17 cellular contexts compared by ENCODE assay signal in genomic region chr11:12285811-12286222, GRCh38.
A peak's percentile ranks its signal among the peaks of the same experiment; 100 is the strongest.
DNase-seq lines count a peak whose midpoint lies in the region; ATAC-seq, FAIRE-seq and TF ChIP-seq lines count a peak whose summit lies in the region.
"Had no signal": no experiment of that assay in that cellular context is flagged by ENCODE, and none has a peak within 500 bp of the region (broad histone marks: within the 10 kb centered on the region; RNA-seq: fewer than 3 reads in every experiment).

No MANE protein-coding gene starts in this region.

- H3K9ac ChIP-seq in K562 (ENCODE audit: insufficient read depth in 1 of 2, low read depth in 2 of 2, low read length in 2 of 2): no peak overlapping the region
- H3K9ac ChIP-seq: KMS-11 had no signal

- BruUV-seq in K562 (replicated peaks; lab: Mats Ljungman, UMichigan): no TSS peak

- no peak for ATAC-seq in K562
- ATAC-seq: heart left ventricle; sciatic nerve; stimulated activated naive CD8-positive, alpha-beta T cell treated with anti-CD3 and anti-CD28 coated beads, Interleukin-15, amount 100 ng/mL, for 72 hours had no signal

- no peak overlapping the region for H3K4me2 ChIP-seq in K562 (ENCODE audit: insufficient read depth, low read length)
- H3K4me2 ChIP-seq: KMS-11 had no signal

- DNase-seq in activated CD8-positive, alpha-beta memory T cell treated with anti-CD3 and anti-CD28 coated beads, Interleukin-2, amount 50 U/mL, for 48 hours: peak; percentile 20
- no peak for DNase-seq in activated CD8-positive, alpha-beta memory T cell treated with anti-CD3 and anti-CD28 coated beads, Interleukin-2, amount 50 U/mL, for 4 hours
- DNase-seq in K562 (ENCODE audit: extremely low read depth in 1 of 4, low spot score in 3 of 4) (no peak), lung microvascular endothelial cell (ENCODE audit: low read depth in 2 of 2) (peak; percentile 46 to 61), type B pancreatic cell (ENCODE audit: extremely low spot score, unreplicated experiment) (peak; percentile 58), 8988T (no peak), HCEC 1CT (no peak), hepatic stellate cell (ENCODE audit: low spot score) (no peak)
- DNase-seq: activated naive CD4-positive, alpha-beta T cell treated with Interleukin-2 at 50 U/mL for 16 hours; heart left ventricle; NCI-H1930; NCI-H748 treated with DMSO at 0.1 percent for 48 hours; SIG-M5; stimulated activated naive CD8-positive, alpha-beta T cell treated with anti-CD3 and anti-CD28 coated beads, Interleukin-15, amount 100 ng/mL, for 72 hours had no signal

- H3K9me1 ChIP-seq in K562 (ENCODE audit: control insufficient read depth, insufficient read depth, low read length): peaks cover 4% of the 10 kb centered on the region

- no peak overlapping the region for H3K27ac ChIP-seq in K562 (ENCODE audit: extremely low read depth, low read depth, low read length)
- H3K27ac ChIP-seq: KMS-11 had no signal

- TF ChIP-seq POLR2A in K562 (conservative IDR thresholded peaks at IDR 0.05): no peak

- no peaks in the 10 kb centered on the region for H3K9me3 Mint-ChIP-seq in type B pancreatic cell
- H3K9me3 Mint-ChIP-seq: stimulated activated naive CD8-positive, alpha-beta T cell treated with anti-CD3 and anti-CD28 coated beads, Interleukin-15, amount 100 ng/mL, for 72 hours had no signal

- H3K9me3 ChIP-seq in K562 (replicated peaks; ENCODE audit: control insufficient read depth, insufficient read depth, low read depth, low read length): no peaks in the 10 kb centered on the region
- H3K9me3 ChIP-seq: heart left ventricle had no signal

- intact Hi-C loops in K562 (cut with micrococcal nuclease): loop anchor here (5.0 kb wide), 1 partner anchor 46 kb away; no protein-coding TSS in a partner anchor

- peaks cover 13 to 26% of the 10 kb centered on the region in 2 experiments; a peak in 4 of 5 replicates for H3K4me1 ChIP-seq in K562 (replicated peaks in 1 of 2; ENCODE audit: control insufficient read depth in 2 of 2, insufficient read depth in 2 of 2, low read length in 2 of 2)

- no peak for FAIRE-seq in K562 (lab: Jason Lieb, UNC)

- no peaks in the 10 kb centered on the region for H3K36me3 Mint-ChIP-seq in type B pancreatic cell

- TF ChIP-seq CTCF in K562 (IDR thresholded peaks at IDR 0.05 in 2 of 3, conservative IDR thresholded peaks at IDR 0.05 in 1 of 3; ENCODE audit: insufficient read depth in 2 of 3, low read depth in 1 of 3, low read length in 3 of 3) (no peak), type B pancreatic cell (conservative IDR thresholded peaks at IDR 0.05) (no peak)

- H3K4me3 Mint-ChIP-seq in type B pancreatic cell: no peak overlapping the region
- H3K4me3 Mint-ChIP-seq: neural crest cell; stimulated activated naive CD8-positive, alpha-beta T cell treated with anti-CD3 and anti-CD28 coated beads, Interleukin-15, amount 100 ng/mL, for 72 hours had no signal

- POLR2A ChIA-PET in K562 (lab: Yijun Ruan, JAX): no interaction called here

- peaks cover 8% of the 10 kb centered on the region for H3K27me3 Mint-ChIP-seq in type B pancreatic cell
- H3K27me3 Mint-ChIP-seq: stimulated activated naive CD8-positive, alpha-beta T cell treated with anti-CD3 and anti-CD28 coated beads, Interleukin-15, amount 100 ng/mL, for 72 hours had no signal

- no peak for TF ChIP-seq RAD21 in K562 (CRISPR knock-in tag; conservative IDR thresholded peaks at IDR 0.05 in 1 of 2, IDR thresholded peaks at IDR 0.05 in 1 of 2)

- CTCF ChIA-PET in K562 (lab: Yijun Ruan, JAX; ENCODE audit: low intra/inter-chr PET ratio): no interaction called here

- no peaks in the 10 kb centered on the region for H3K36me3 ChIP-seq in K562 (ENCODE audit: control insufficient read depth, insufficient read depth, low read length)
- H3K36me3 ChIP-seq: heart left ventricle had no signal

- H2AFZ ChIP-seq in K562 (ENCODE audit: low read depth, low read length): no peak overlapping the region

- H3K27me3 ChIP-seq in K562 (ENCODE audit: control insufficient read depth in 2 of 2, insufficient read depth in 2 of 2, low read length in 2 of 2): no peaks in the 10 kb centered on the region; a peak in 1 of 5 replicates
- H3K27me3 ChIP-seq: heart left ventricle had no signal

- no peaks in the 10 kb centered on the region for H4K20me1 ChIP-seq in K562 (replicated peaks; ENCODE audit: control insufficient read depth, insufficient read depth, low read length)

- no peaks in the 10 kb centered on the region for H3K79me2 ChIP-seq in K562 (ENCODE audit: control insufficient read depth, insufficient read depth, low read length)

- WGBS in K562 (ENCODE audit: insufficient coverage, low coverage, missing lambda C conversion rate): 40% methylated on average over 6 of the region's 6 CpGs

- no peak overlapping the region for H3K4me3 ChIP-seq in K562
- H3K4me3 ChIP-seq: heart left ventricle had no signal

- TF ChIP-seq EP300 in K562 (IDR thresholded peaks at IDR 0.05; ENCODE audit: low read length): no peak

- in situ Hi-C loops in K562 (cut with MboI): loop anchor here (5.0 to 10.0 kb wide), 2 partner anchors 239 to 471 kb away; no protein-coding TSS in a partner anchor

- H3K27ac Mint-ChIP-seq in type B pancreatic cell: no peak overlapping the region

- H3K4me1 Mint-ChIP-seq in type B pancreatic cell (ENCODE audit: unreplicated experiment): peaks cover 10% of the 10 kb centered on the region

TF ChIP-seq in K562, 482 proteins besides CTCF, POLR2A, EP300 and RAD21:
- 0 out of 2 replicates have a peak, but pooled peaks have one; percentile 14 for TF ChIP-seq NFIC (IDR thresholded peaks at IDR 0.05)
- no peak for TF ChIP-seq XRCC3 (IDR thresholded peaks at IDR 0.05)

Comparison
In these comparisons a context has a peak if more than half of its experiments do, and no peak if none do; other contexts are left out.
1. DNase-seq: peak in activated CD8-positive, alpha-beta memory T cell treated with anti-CD3 and anti-CD28 coated beads, Interleukin-2, amount 50 U/mL, for 48 hours (single experiment), lung microvascular endothelial cell (2 of 2) and type B pancreatic cell (single experiment); none in activated CD8-positive, alpha-beta memory T cell treated with anti-CD3 and anti-CD28 coated beads, Interleukin-2, amount 50 U/mL, for 4 hours (single experiment), K562 (0 of 4), 8988T (single experiment), HCEC 1CT (single experiment) and hepatic stellate cell (single experiment).